Comparison of ENCODE assay signal across 11 cellular contexts in the genomic region with DNA sequence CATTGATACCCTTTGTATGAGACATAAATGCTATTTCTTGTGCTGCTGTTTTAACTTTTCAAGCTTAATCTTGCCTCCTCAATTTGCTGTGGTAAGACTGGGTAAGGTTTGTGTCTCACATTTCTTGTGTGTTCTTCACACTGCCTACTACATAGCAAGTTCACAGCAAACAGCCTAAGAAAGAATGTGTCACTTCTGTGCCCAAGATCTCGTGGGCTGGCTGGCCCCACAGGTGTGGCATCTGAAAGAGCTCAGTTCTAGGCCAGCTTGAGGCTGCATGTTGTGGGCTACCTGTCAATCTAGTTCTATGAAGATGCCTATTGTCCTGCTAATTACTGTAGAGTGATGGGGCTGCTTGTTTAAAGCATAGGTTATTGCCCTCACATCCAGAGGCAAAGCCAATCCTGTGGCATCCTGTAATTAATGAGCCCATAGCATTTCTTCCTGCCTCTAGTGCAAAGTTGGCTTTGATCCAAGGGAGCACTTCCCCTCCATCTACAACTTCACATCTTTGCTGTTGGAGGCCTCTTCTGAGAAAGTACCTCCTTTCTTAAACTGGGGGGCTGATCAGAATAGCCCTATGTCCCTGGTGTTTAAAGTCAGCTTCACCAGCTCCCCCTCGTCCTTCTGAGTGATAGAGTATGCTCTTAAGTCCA. TPM values are rescaled to one million over a fixed set of nuclear protein-coding genes. Genes with fewer than 3 reads are reported as not detected.
DNase-seq lines count a peak whose midpoint lies in the region; ATAC-seq, FAIRE-seq and TF ChIP-seq lines count a peak whose summit lies in the region.
"Had no signal": no experiment of that assay in that cellular context is flagged by ENCODE, and none has a peak within 500 bp of the region (broad histone marks: within the 10 kb centered on the region; RNA-seq: fewer than 3 reads in every experiment).

No MANE protein-coding gene starts in this region.

- peak; percentile 21 for DNase-seq in activated CD8-positive, alpha-beta memory T cell treated with anti-CD3 and anti-CD28 coated beads, Interleukin-2, amount 10 ng/mL, durations not matched to agents 7 days and 5 days
- DNase-seq in activated CD8-positive, alpha-beta memory T cell treated with anti-CD3 and anti-CD28 coated beads, Interleukin-2, amount 50 U/mL, for 48 hours = no peak
- peak; percentile 43 for DNase-seq in NCI-H1105 (lab: John Stamatoyannopoulos, UW)
- DNase-seq in GM12878 (ENCODE audit: low read depth, low spot score) = no peak
- DNase-seq in stomach = peak; percentile 23
- no peak for DNase-seq in T-helper 1 cell
- DNase-seq in GM23248 = no peak
- DNase-seq: MG63, psoas muscle had no signal

- TF ChIP-seq EP300 in GM12878 (IDR thresholded peaks at IDR 0.05; ENCODE audit: borderline replicate concordance in 1 of 2, control insufficient read depth in 1 of 2, low read depth in 2 of 2, low read length in 2 of 2) = no peak
- no peak for TF ChIP-seq EP300 in stomach (IDR thresholded peaks at IDR 0.05)

- H3K4me1 ChIP-seq in GM12878 (ENCODE audit: control insufficient read depth, insufficient read depth, low read length) = peaks cover 4% of the 10 kb centered on the region
- H3K4me1 ChIP-seq in stomach = peaks cover 0 to 16% (median 0%) of the 10 kb centered on the region in 4 donors
- peaks cover 3% of the 10 kb centered on the region for H3K4me1 ChIP-seq in GM23248 (ENCODE audit: insufficient read depth)
- H3K4me1 ChIP-seq: psoas muscle had no signal

- BruUV-seq in GM12878 (replicated peaks; lab: Mats Ljungman, UMichigan) = no TSS peak

- WGBS in GM12878 (ENCODE audit: insufficient coverage, insufficient replicate concordance, low lambda C conversion rate, missing lambda C conversion rate) = 60% methylated on average over 2 of the region's 2 CpGs
- 55 to 73% (median 57%) methylated on average over 2 of the region's 2 CpGs for WGBS in stomach, 5 donors
- WGBS in GM23248 (ENCODE audit: low coverage in 1 of 2, low lambda C conversion rate in 2 of 2, missing lambda C conversion rate in 2 of 2), 2 experiments = 90 to 100% methylated on average over 2 of the region's 2 CpGs

- no peak for TF ChIP-seq RAD21 in GM12878 (IDR thresholded peaks at IDR 0.05; ENCODE audit: insufficient read depth, low read depth, low read length)

- no peak overlapping the region for H2AFZ ChIP-seq in GM12878 (ENCODE audit: control insufficient read depth, low read depth, low read length)
- H2AFZ ChIP-seq in GM23248 = no peak overlapping the region

- no peaks in the 10 kb centered on the region for H3K9me2 ChIP-seq in GM23248 (ENCODE audit: insufficient read depth)

- H3K27ac Mint-ChIP-seq in activated CD8-positive, alpha-beta memory T cell treated with anti-CD3 and anti-CD28 coated beads, Interleukin-2, amount 10 ng/mL, durations not matched to agents 7 days and 5 days = no peak overlapping the region

- no peaks in the 10 kb centered on the region for H3K36me3 Mint-ChIP-seq in activated CD8-positive, alpha-beta memory T cell treated with anti-CD3 and anti-CD28 coated beads, Interleukin-2, amount 10 ng/mL, durations not matched to agents 7 days and 5 days

- FAIRE-seq in GM12878 (lab: Jason Lieb, UNC) = no peak
- FAIRE-seq: colon had no signal

- intact Hi-C loops in GM12878 (cut with micrococcal nuclease; ENCODE audit: unreplicated experiment) (no loop called here), stomach (cut with DNase I; ENCODE audit: low total_unique reads) (no loop called here)

- no peaks in the 10 kb centered on the region for H3F3A ChIP-seq in GM23248 (ENCODE audit: insufficient read depth)

- peaks cover 26% of the 10 kb centered on the region for H3K4me1 Mint-ChIP-seq in activated CD8-positive, alpha-beta memory T cell treated with anti-CD3 and anti-CD28 coated beads, Interleukin-2, amount 10 ng/mL, durations not matched to agents 7 days and 5 days

- TF ChIP-seq POLR2A in GM12878 (IDR thresholded peaks at IDR 0.05; ENCODE audit: low read depth, low read length) (no peak), stomach (IDR thresholded peaks at IDR 0.05) (no peak)

- H3K9ac ChIP-seq in GM12878 (ENCODE audit: control insufficient read depth, insufficient read depth, low read length) (no peak overlapping the region; the same call in 1 of the 2 replicates), GM23248 (no peak overlapping the region)

- H3K79me2 ChIP-seq in GM12878 (ENCODE audit: control insufficient read depth, insufficient read depth, low read length) = no peaks in the 10 kb centered on the region
- H3K79me2 ChIP-seq in GM23248 (ENCODE audit: insufficient read depth) = no peaks in the 10 kb centered on the region

- H3K9me3 ChIP-seq in GM12878 (replicated peaks; ENCODE audit: control insufficient read depth, insufficient read depth, low read length) (no peaks in the 10 kb centered on the region), stomach (no peaks in the 10 kb centered on the region), GM23248 (ENCODE audit: low read depth) (no peaks in the 10 kb centered on the region)
- H3K9me3 ChIP-seq: MG63, psoas muscle had no signal

- POLR2A ChIA-PET in GM12878 (lab: Charles Lee) = interaction anchor here (0.6 kb wide), 1 partner anchor 64 kb away, joined by 3 read pairs; no protein-coding TSS in a partner anchor

- H3K27ac ChIP-seq in GM12878 (ENCODE audit: control insufficient read depth, insufficient read depth) (no peak overlapping the region), stomach (no peak overlapping the region), GM23248 (no peak overlapping the region)
- H3K27ac ChIP-seq: psoas muscle had no signal

- CTCF ChIA-PET in activated CD8-positive, alpha-beta memory T cell treated with anti-CD3 and anti-CD28 coated beads, Interleukin-2, amount 10 ng/mL, durations not matched to agents 7 days and 5 days (lab: Charles Lee) = no interaction called here
- CTCF ChIA-PET in GM12878 (lab: Yijun Ruan, JAX) = interaction anchor here (0.8 to 1.0 kb wide), 2 partner anchors 90 to 141 kb away, joined by 3 read pairs; no protein-coding TSS in a partner anchor

- SMC1A ChIA-PET in GM12878 (lab: Charles Lee; ENCODE audit: uncharacterized antibody, unreplicated experiment) = interaction anchor here (0.6 to 1.2 kb wide), 5 partner anchors 13 to 140 kb away, joined by 3 to 5 read pairs (median 3); no protein-coding TSS in a partner anchor

- no peak overlapping the region for H3K4me3 Mint-ChIP-seq in activated CD8-positive, alpha-beta memory T cell treated with anti-CD3 and anti-CD28 coated beads, Interleukin-2, amount 10 ng/mL, durations not matched to agents 7 days and 5 days

- RAD21 ChIA-PET in GM12878 (lab: Charles Lee; ENCODE audit: unreplicated experiment) = interaction anchor here (0.6 kb wide), 2 partner anchors 188 to 581 kb away, joined by 3 read pairs; a partner anchor contains a TSS

- no peaks in the 10 kb centered on the region for H3K9me3 Mint-ChIP-seq in activated CD8-positive, alpha-beta memory T cell treated with anti-CD3 and anti-CD28 coated beads, Interleukin-2, amount 10 ng/mL, durations not matched to agents 7 days and 5 days (ENCODE audit: low read depth)

- H3K4me3 ChIP-seq in GM12878 = no peak overlapping the region
- H3K4me3 ChIP-seq in stomach = no peak overlapping the region
- no peak overlapping the region for H3K4me3 ChIP-seq in GM23248
- H3K4me3 ChIP-seq: MG63, psoas muscle had no signal

- H3K36me3 ChIP-seq in GM12878 (ENCODE audit: control insufficient read depth in 2 of 2, insufficient read depth in 2 of 2, low read length in 1 of 2) (no peaks in the 10 kb centered on the region), stomach (no peaks in the 10 kb centered on the region), GM23248 (ENCODE audit: low read depth) (no peaks in the 10 kb centered on the region)
- H3K36me3 ChIP-seq: MG63 had no signal

- TF ChIP-seq CTCF in GM12878 (IDR thresholded peaks at IDR 0.05 in 2 of 3, conservative IDR thresholded peaks at IDR 0.05 in 1 of 3; ENCODE audit: control insufficient read depth in 2 of 3, extremely low read depth in 1 of 3, insufficient read depth in 1 of 3, low read depth in 3 of 3, low read length in 3 of 3) (no peak), stomach (IDR thresholded peaks at IDR 0.05) (no peak)

- no peaks in the 10 kb centered on the region for H4K20me1 ChIP-seq in GM12878 (ENCODE audit: control insufficient read depth, insufficient read depth)
- no peaks in the 10 kb centered on the region for H4K20me1 ChIP-seq in GM23248 (ENCODE audit: insufficient read depth)

- H3K4me2 ChIP-seq in GM12878 (ENCODE audit: control insufficient read depth, insufficient read depth) (no peak overlapping the region), GM23248 (ENCODE audit: unreplicated experiment) (no peak overlapping the region)

- no peak for ATAC-seq in activated CD8-positive, alpha-beta memory T cell treated with anti-CD3 and anti-CD28 coated beads, Interleukin-2, amount 10 ng/mL, durations not matched to agents 7 days and 5 days
- ATAC-seq in GM12878 = no peak
- no peak for ATAC-seq in HG03108 (IDR thresholded peaks at IDR 0.05; ENCODE audit: unreplicated experiment)
- ATAC-seq: psoas muscle had no signal

- H3K27me3 Mint-ChIP-seq in activated CD8-positive, alpha-beta memory T cell treated with anti-CD3 and anti-CD28 coated beads, Interleukin-2, amount 10 ng/mL, durations not matched to agents 7 days and 5 days = no peaks in the 10 kb centered on the region

- no peaks in the 10 kb centered on the region for H3K27me3 ChIP-seq in GM12878 (replicated peaks in 1 of 2; ENCODE audit: control insufficient read depth in 2 of 2, insufficient read depth in 2 of 2, low read length in 1 of 2)
- no peaks in the 10 kb centered on the region for H3K27me3 ChIP-seq in stomach
- no peaks in the 10 kb centered on the region for H3K27me3 ChIP-seq in GM23248 (replicated peaks; ENCODE audit: insufficient read depth)
- H3K27me3 ChIP-seq: MG63 had no signal

- in situ Hi-C loops in GM12878 (cut with MboI) (no loop called here), GM23248 (cut with MboI) (no loop called here)

RNA-seq across cellular contexts. Expression of a gene that starts 40.9 kb away (rescaled TPM):
- 1 to 10 TPM; 1.3 to 1.8 TPM for total RNA-seq in activated CD8-positive, alpha-beta memory T cell treated with anti-CD3 and anti-CD28 coated beads, Interleukin-2, amount 10 ng/mL, durations not matched to agents 7 days and 5 days
- total RNA-seq in GM12878 (2013; cell fraction: nucleolus; rRNA removed) = 14.4 and 17.1 TPM in 2 replicates
- total RNA-seq in GM12878 (2014; rRNA removed) = 0.11 and 0.38 TPM in 2 replicates
- 0.23 and 0.27 TPM in 2 replicates for total RNA-seq in GM12878 (2014; rRNA removed; fragmentation: Illumina TruSeq; extraction: Trizol)
- 0.53 and 0.59 TPM in 2 replicates for total RNA-seq in GM12878 (2021)
- 0.29 TPM for polyA plus RNA-seq in GM12878 (2011; ENCODE audit: low read depth)
- polyA plus RNA-seq in GM12878 (2011; rRNA removed) = 0.97 and 1.1 TPM in 2 replicates
- polyA plus RNA-seq in GM12878 (2011; cell fraction: cytosol; rRNA removed) = 1.1 and 1.6 TPM in 2 replicates
- 2.4 and 3.2 TPM in 2 replicates for polyA plus RNA-seq in GM12878 (2011; cell fraction: nucleus; rRNA removed)
- 0.65 and 0.77 TPM in 2 replicates for polyA plus RNA-seq in GM12878 (2012)
- polyA plus RNA-seq in GM12878 (2014; fragmentation: Illumina TruSeq; extraction: Trizol) = 0.29 and 0.33 TPM in 2 replicates
- polyA plus RNA-seq in GM12878 (2014; fragmentation: Nextera tagmentation; extraction: Ambion mirVana) = under 1 TPM; 0.11 to 0.16 TPM
- 0.37 and 0.44 TPM in 2 replicates for polyA plus RNA-seq in GM12878 (2014; rRNA removed)
- under 1 TPM; 0.60 to 0.64 TPM for polyA plus RNA-seq in GM12878 (2016; fragmentation: Nextera tagmentation; extraction: Ambion mirVana)
- polyA minus RNA-seq in GM12878 (2011; rRNA and poly(A)+ RNA removed) = 0.88 and 2.8 TPM in 2 replicates
- polyA minus RNA-seq in GM12878 (2011; cell fraction: cytosol; rRNA and poly(A)+ RNA removed) = 0.42 and 0.67 TPM in 2 replicates
- polyA minus RNA-seq in GM12878 (2011; cell fraction: nucleus; rRNA and poly(A)+ RNA removed) = 0.85 and 1.1 TPM in 2 replicates
- 1 to 10 TPM in 3 of 5 donors, not detected in 2; 2.0 to 6.4 (median 3.5) TPM for total RNA-seq in stomach
- polyA plus RNA-seq in stomach = under 1 TPM; 0.44 to 0.90 (median 0.46) TPM
- total RNA-seq in GM23248 (2014; rRNA removed; shearing (Covaris generic)) = under 0.01 and 0.86 TPM in 2 replicates
- polyA plus RNA-seq in GM23248 (2016; fragmentation: Nextera tagmentation; extraction: Ambion mirVana) = 0.19 and 0.24 TPM in 2 replicates

Comparison
In these comparisons a context has a peak if more than half of its experiments do, and no peak if none do; other contexts are left out.
1. DNase-seq: peak in activated CD8-positive, alpha-beta memory T cell treated with anti-CD3 and anti-CD28 coated beads, Interleukin-2, amount 10 ng/mL, durations not matched to agents 7 days and 5 days (single experiment), NCI-H1105 (single experiment) and stomach (single experiment); none in activated CD8-positive, alpha-beta memory T cell treated with anti-CD3 and anti-CD28 coated beads, Interleukin-2, amount 50 U/mL, for 48 hours (single experiment), GM12878 (single experiment), T-helper 1 cell (0 of 5) and GM23248 (single experiment).